ENCODE assay signal across 9 cellular contexts in genomic region chr9:13088734-13089427, GRCh38.
DNase-seq lines count a peak whose midpoint lies in the region; ATAC-seq, FAIRE-seq and TF ChIP-seq lines count a peak whose summit lies in the region.
"Had no signal": no experiment of that assay in that cellular context is flagged by ENCODE, and none has a peak within 500 bp of the region (broad histone marks: within the 10 kb centered on the region; RNA-seq: fewer than 3 reads in every experiment).

No MANE protein-coding gene starts in this region.

- H3K9ac ChIP-seq in kidney (ENCODE audit: low read length in 2 of 2) = no peak overlapping the region

- no peak overlapping the region for H3K27ac ChIP-seq in kidney (ENCODE audit: low read depth in 2 of 2, low read length in 2 of 2)

- no peaks in the 10 kb centered on the region for H3K4me1 ChIP-seq in kidney (ENCODE audit: control insufficient read depth in 1 of 2, insufficient read depth in 1 of 2, low read depth in 1 of 2, low read length in 2 of 2)

- ATAC-seq in HG03378 (IDR thresholded peaks at IDR 0.05; ENCODE audit: unreplicated experiment) = peak; percentile 70
- ATAC-seq in GM21423 (IDR thresholded peaks at IDR 0.05; ENCODE audit: unreplicated experiment) = no peak

- FAIRE-seq in kidney (lab: Jason Lieb, UNC) (no peak), urothelium cell line (lab: Jason Lieb, UNC) (no peak)

- intact Hi-C loops in MCF 10A (cut with micrococcal nuclease) = loop anchor here (1.0 to 2.0 kb wide), 5 partner anchors 55 to 387 kb away; no protein-coding TSS in a partner anchor
- intact Hi-C loops in kidney (cut with DNase I) = no loop called here

- no peak overlapping the region for H3K4me3 ChIP-seq in kidney (ENCODE audit: low read length in 2 of 2)

- H3K36me3 Mint-ChIP-seq in MCF 10A (ENCODE audit: insufficient read depth, unreplicated experiment) = no peaks in the 10 kb centered on the region
- H3K36me3 Mint-ChIP-seq: CD4-positive, CD25-positive, alpha-beta regulatory T cell had no signal

- H3K4me3 Mint-ChIP-seq in MCF 10A (ENCODE audit: unreplicated experiment) = peak overlapping the region; percentile 16

- H3K4me1 Mint-ChIP-seq in MCF 10A (ENCODE audit: insufficient read depth, unreplicated experiment) = peaks cover 14% of the 10 kb centered on the region
- H3K4me1 Mint-ChIP-seq: CD4-positive, CD25-positive, alpha-beta regulatory T cell had no signal

- CTCF ChIA-PET in MCF 10A (lab: Yijun Ruan, JAX) = interaction anchor here (0.6 to 4.8 kb wide), 62 partner anchors 8 to 1706 kb away, joined by 3 to 126 read pairs (median 4); no protein-coding TSS in a partner anchor

- no peaks in the 10 kb centered on the region for H3K9me3 ChIP-seq in kidney (ENCODE audit: control insufficient read depth in 1 of 2, low read length in 2 of 2)

- no peaks in the 10 kb centered on the region for H3K36me3 ChIP-seq in kidney (ENCODE audit: control insufficient read depth in 1 of 2, insufficient read depth in 2 of 2, low read length in 2 of 2)

- POLR2A ChIA-PET in MCF 10A (lab: Yijun Ruan, JAX) = interaction anchor here (0.8 to 1.3 kb wide), 3 partner anchors 55 to 213 kb away, joined by 3 to 5 read pairs (median 4); no protein-coding TSS in a partner anchor

- H3K27me3 Mint-ChIP-seq in MCF 10A (ENCODE audit: insufficient read depth, unreplicated experiment) = no peaks in the 10 kb centered on the region
- H3K27me3 Mint-ChIP-seq: CD4-positive, CD25-positive, alpha-beta regulatory T cell had no signal

- no peaks in the 10 kb centered on the region for H3K9me3 Mint-ChIP-seq in MCF 10A (ENCODE audit: unreplicated experiment)

- BruUV-seq in MCF 10A (replicated peaks; lab: Mats Ljungman, UMichigan) = no TSS peak

- DNase-seq in NK-92 treated with Interleukin-12 subunit alpha and Interleukin-12 subunit beta, amount 100 ng/mL, for 24 hours (lab: John Stamatoyannopoulos, UW) = peak; percentile 2
- DNase-seq in NK-92 (lab: John Stamatoyannopoulos, UW; ENCODE audit: unreplicated experiment) = no peak
- peak; percentile 6 for DNase-seq in NCI-H524 treated with DMSO at 0.1 percent for 48 hours (lab: John Stamatoyannopoulos, UW)
- peak; percentile 68 for DNase-seq in MCF 10A (ENCODE audit: unreplicated experiment)
- DNase-seq in kidney = no peak
- peak; percentile 49 for DNase-seq in urothelium cell line (ENCODE audit: low spot score)

- TF ChIP-seq CTCF in MCF 10A (IDR thresholded peaks at IDR 0.05; ENCODE audit: unreplicated experiment) (peak; percentile 66), kidney (IDR thresholded peaks at IDR 0.05; ENCODE audit: borderline replicate concordance, extremely low read depth, insufficient read depth) (peak; percentile 55)

- H3K27ac Mint-ChIP-seq in MCF 10A (ENCODE audit: low read depth, unreplicated experiment) = no peak overlapping the region
- H3K27ac Mint-ChIP-seq: CD4-positive, CD25-positive, alpha-beta regulatory T cell had no signal

Comparison
In these comparisons a context has a peak if more than half of its experiments do, and no peak if none do; other contexts are left out.
1. DNase-seq: peak in NK-92 treated with Interleukin-12 subunit alpha and Interleukin-12 subunit beta, amount 100 ng/mL, for 24 hours (single experiment), NCI-H524 treated with DMSO at 0.1 percent for 48 hours (single experiment), MCF 10A (single experiment) and urothelium cell line (single experiment); none in NK-92 (single experiment) and kidney (single experiment).